ENCODE assay signal across 10 cellular contexts in genomic region chr14:55794655-55795583, GRCh38.
DNase-seq lines count a peak whose midpoint lies in the region; ATAC-seq, FAIRE-seq and TF ChIP-seq lines count a peak whose summit lies in the region.
"Had no signal": no experiment of that assay in that cellular context is flagged by ENCODE, and none has a peak within 500 bp of the region (broad histone marks: within the 10 kb centered on the region; RNA-seq: fewer than 3 reads in every experiment).

No MANE protein-coding gene starts in this region.

- CTCF ChIA-PET in HEK293T (lab: Yijun Ruan, JAX), result no interaction called here

- no peaks in the 10 kb centered on the region for H3K9me3 ChIP-seq in pancreas

- intact Hi-C loops in pancreas (cut with DNase I), result no loop called here

- H3K27ac ChIP-seq in pancreas, result no peak overlapping the region

- no peak for FAIRE-seq in pancreas (lab: Jason Lieb, UNC)

- H3K4me3 ChIP-seq in cardiac fibroblast (replicated peaks in 1 of 2; ENCODE audit: low read depth in 2 of 2, low read length in 2 of 2) (no peak overlapping the region), pancreas (no peak overlapping the region)

- TF ChIP-seq CTCF in cardiac fibroblast (IDR thresholded peaks at IDR 0.05; ENCODE audit: low read depth, low read length) (no peak), pancreas (IDR thresholded peaks at IDR 0.05) (no peak)

- 76 to 84% methylated on average over 6 of the region's 6 CpGs for WGBS in pancreas, 2 donors

- POLR2A ChIA-PET in HEK293T (lab: Yijun Ruan, JAX), result no interaction called here

- no peaks in the 10 kb centered on the region for H3K36me3 ChIP-seq in pancreas

- peak in 3 of 4 donors; percentile 31 to 60 (median 42) for ATAC-seq in pancreas

- H3K27me3 ChIP-seq in pancreas, result no peaks in the 10 kb centered on the region

- H3K4me1 ChIP-seq in pancreas, result no peaks in the 10 kb centered on the region

- DNase-seq in NCI-H510A (lab: John Stamatoyannopoulos, UW) (peak; percentile 24), NCI-H510A treated with DMSO at 0.1 percent for 48 hours (lab: John Stamatoyannopoulos, UW) (no peak), NCI-H460 (ENCODE audit: extremely low read depth, low read depth) (peak; percentile 25), cardiac fibroblast (ENCODE audit: low read depth in 2 of 2) (peak; percentile 65 to 74), pancreas (no peak), HEK293T (ENCODE audit: extremely low spot score) (no peak), NCI-H1048 (lab: John Stamatoyannopoulos, UW) (no peak), NCI-H524 (lab: John Stamatoyannopoulos, UW) (no peak)
- DNase-seq: activated B cell treated with CpG ODN at 0.5 μM for 24 hours, nucleus accumbens had no signal

TF ChIP-seq in HEK293T, 16 proteins besides CTCF, POLR2A, EP300 and RAD21:
- TF ChIP-seq ZNF384 (IDR thresholded peaks at IDR 0.05) (no peak), SP1 (IDR thresholded peaks at IDR 0.05) (no peak), NFRKB (IDR thresholded peaks at IDR 0.05) (no peak), L3MBTL2 (conservative IDR thresholded peaks at IDR 0.05) (no peak), BHLHE40 (IDR thresholded peaks at IDR 0.05; ENCODE audit: borderline replicate concordance) (no peak), HDGF (IDR thresholded peaks at IDR 0.05; ENCODE audit: borderline replicate concordance) (no peak), SUZ12 (IDR thresholded peaks at IDR 0.05) (no peak), LEF1 (IDR thresholded peaks at IDR 0.05; ENCODE audit: borderline replicate concordance) (no peak), FOXK2 (IDR thresholded peaks at IDR 0.05) (no peak), ARNT (IDR thresholded peaks at IDR 0.05) (no peak), FOXM1 (IDR thresholded peaks at IDR 0.05; ENCODE audit: borderline replicate concordance) (no peak), FOXA1 (IDR thresholded peaks at IDR 0.05) (no peak), CTBP1 (IDR thresholded peaks at IDR 0.05; ENCODE audit: borderline replicate concordance) (no peak)
- TF ChIP-seq, protein P1, sequence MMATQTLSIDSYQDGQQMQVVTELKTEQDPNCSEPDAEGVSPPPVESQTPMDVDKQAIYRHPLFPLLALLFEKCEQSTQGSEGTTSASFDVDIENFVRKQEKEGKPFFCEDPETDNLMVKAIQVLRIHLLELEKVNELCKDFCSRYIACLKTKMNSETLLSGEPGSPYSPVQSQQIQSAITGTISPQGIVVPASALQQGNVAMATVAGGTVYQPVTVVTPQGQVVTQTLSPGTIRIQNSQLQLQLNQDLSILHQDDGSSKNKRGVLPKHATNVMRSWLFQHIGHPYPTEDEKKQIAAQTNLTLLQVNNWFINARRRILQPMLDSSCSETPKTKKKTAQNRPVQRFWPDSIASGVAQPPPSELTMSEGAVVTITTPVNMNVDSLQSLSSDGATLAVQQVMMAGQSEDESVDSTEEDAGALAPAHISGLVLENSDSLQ (IDR thresholded peaks at IDR 0.05), result no peak

Comparison
In these comparisons a context has a peak if more than half of its experiments do, and no peak if none do; other contexts are left out.
1. DNase-seq: peak in NCI-H510A (single experiment), NCI-H460 (single experiment) and cardiac fibroblast (2 of 2); none in NCI-H510A treated with DMSO at 0.1 percent for 48 hours (single experiment), pancreas (0 of 6), HEK293T (single experiment), NCI-H1048 (single experiment) and NCI-H524 (0 of 2).